10 cellular contexts compared by ENCODE assay signal in genomic region chr3:9088431-9089353, GRCh38.
DNase-seq lines count a peak whose midpoint lies in the region; ATAC-seq and TF ChIP-seq lines count a peak whose summit lies in the region.
"Had no signal": no experiment of that assay in that cellular context is flagged by ENCODE, and none has a peak within 500 bp of the region (broad histone marks: within the 10 kb centered on the region; RNA-seq: fewer than 3 reads in every experiment).

No MANE protein-coding gene starts in this region.

- POLR2A ChIA-PET in HCT116 (lab: Charles Lee) = no interaction called here

- RAD21 ChIA-PET in HCT116 (lab: Charles Lee; ENCODE audit: low non-redundant PET in 1 of 2, low total read pairs in 2 of 2, uncharacterized antibody in 2 of 2, unreplicated experiment in 2 of 2) = no interaction called here

- H3K4me1 ChIP-seq in HCT116 (ENCODE audit: control insufficient read depth in 1 of 2, insufficient read depth in 2 of 2, low read length in 2 of 2) (peaks cover 0 to 4% of the 10 kb centered on the region in 2 experiments; a peak in 1 of 4 replicates), skeletal muscle tissue (ENCODE audit: control insufficient read depth in 3 of 3, insufficient read depth in 3 of 3, low read length in 3 of 3) (peaks cover 5 to 17% (median 5%) of the 10 kb centered on the region in 3 donors), esophagus squamous epithelium (peaks cover 9 to 17% (median 10%) of the 10 kb centered on the region in 3 donors)

- H4K20me1 ChIP-seq in HCT116 (ENCODE audit: insufficient read depth) = no peaks in the 10 kb centered on the region

- no peak for DNase-seq in HCT116 (ENCODE audit: low read depth, low spot score)
- DNase-seq in cardiac septum (ENCODE audit: low spot score) = peak; percentile 41
- DNase-seq in esophagus squamous epithelium (lab: John Stamatoyannopoulos, UW) = no peak
- no peak for DNase-seq in NCI-H82 (lab: John Stamatoyannopoulos, UW)
- no peak for DNase-seq in germinal center (ENCODE audit: low spot score)
- no peak for DNase-seq in KBM-7
- DNase-seq: NCI-H524 treated with DMSO at 0.1 percent for 48 hours had no signal

- in situ Hi-C loops in KBM-7 (cut with MboI; ENCODE audit: low pct_unique_long_range_greater_than_20kb, low sequenced_read_pairs) = no loop called here

- TF ChIP-seq RAD21 in HCT116 (IDR thresholded peaks at IDR 0.05; ENCODE audit: low read depth) = no peak

- H3K4me2 ChIP-seq in HCT116 (ENCODE audit: low read length) = no peak overlapping the region

- ATAC-seq in HCT116 = peak; percentile 58; the same call in 1 of the 2 replicates

- H3K27ac ChIP-seq in HCT116 (ENCODE audit: low read depth, low read length) = no peak overlapping the region
- H3K27ac ChIP-seq in angular gyrus (ENCODE audit: low read depth, low read length) = peak overlapping the region; percentile 84
- H3K27ac ChIP-seq in skeletal muscle tissue (ENCODE audit: low read depth, low read length) = peak overlapping the region; percentile 26
- peak overlapping the region in 2 of 4 donors; percentile 19 to 59 for H3K27ac ChIP-seq in esophagus squamous epithelium

- intact Hi-C loops in HCT116 (cut with micrococcal nuclease) = no loop called here
- intact Hi-C loops in cardiac septum (cut with DNase I) = no loop called here
- intact Hi-C loops in esophagus squamous epithelium (cut with DNase I) = no loop called here

- no TSS peak for BruUV-seq in HCT116 (replicated peaks; lab: Mats Ljungman, UMichigan)

- TF ChIP-seq POLR2A in HCT116 (IDR thresholded peaks at IDR 0.05; ENCODE audit: borderline replicate concordance, extremely low read depth, insufficient read depth, insufficient read length) (no peak), esophagus squamous epithelium (IDR thresholded peaks at IDR 0.05) (no peak)

- H3K36me3 ChIP-seq in HCT116 (ENCODE audit: control insufficient read depth in 1 of 2, insufficient read depth in 2 of 2, low read length in 2 of 2) (no peaks in the 10 kb centered on the region), skeletal muscle tissue (ENCODE audit: control insufficient read depth in 3 of 3, insufficient read depth in 3 of 3, low read length in 3 of 3) (no peaks in the 10 kb centered on the region), esophagus squamous epithelium (no peaks in the 10 kb centered on the region)

- H3K9ac ChIP-seq in HCT116 (ENCODE audit: low read length) (no peak overlapping the region), skeletal muscle tissue (ENCODE audit: low read depth in 1 of 3, low read length in 3 of 3) (no peak overlapping the region)

- no peaks in the 10 kb centered on the region for H3K79me2 ChIP-seq in HCT116 (ENCODE audit: insufficient read depth, low read length)

- H3K27me3 ChIP-seq in HCT116 (ENCODE audit: insufficient read depth, low read length) (no peaks in the 10 kb centered on the region), skeletal muscle tissue (ENCODE audit: control insufficient read depth in 3 of 3, insufficient read depth in 3 of 3, low read length in 3 of 3) (no peaks in the 10 kb centered on the region), esophagus squamous epithelium (no peaks in the 10 kb centered on the region)

- 20 to 33% methylated on average over 9 to 10 of the region's 12 CpGs for WGBS in esophagus squamous epithelium, 2 donors

- no peaks in the 10 kb centered on the region for H3K9me3 ChIP-seq in HCT116 (ENCODE audit: control insufficient read depth in 1 of 2, insufficient read depth in 1 of 2, low read depth in 1 of 2, low read length in 2 of 2)
- H3K9me3 ChIP-seq in skeletal muscle tissue (ENCODE audit: control insufficient read depth in 3 of 3, low read length in 3 of 3) = no peaks in the 10 kb centered on the region
- no peaks in the 10 kb centered on the region for H3K9me3 ChIP-seq in esophagus squamous epithelium

- CTCF ChIA-PET in HCT116 (lab: Charles Lee) = no interaction called here

- H3K4me3 ChIP-seq in HCT116 (replicated peaks in 1 of 2; ENCODE audit: low read depth in 1 of 2, low read length in 2 of 2) = no peak overlapping the region
- no peak overlapping the region for H3K4me3 ChIP-seq in skeletal muscle tissue (ENCODE audit: low read length in 3 of 3)
- H3K4me3 ChIP-seq in esophagus squamous epithelium = no peak overlapping the region
- H3K4me3 ChIP-seq: skin epidermis had no signal

- no peaks in the 10 kb centered on the region for H3K9me2 ChIP-seq in HCT116 (ENCODE audit: insufficient read depth)

- no peak overlapping the region for H2AFZ ChIP-seq in HCT116 (ENCODE audit: low read depth, low read length, poor library complexity, severe bottlenecking)

- TF ChIP-seq CTCF in HCT116 (IDR thresholded peaks at IDR 0.05 in 2 of 3, conservative IDR thresholded peaks at IDR 0.05 in 1 of 3; ENCODE audit: borderline replicate concordance in 1 of 3, insufficient read depth in 1 of 3, low read depth in 2 of 3, low read length in 2 of 3) = no peak
- TF ChIP-seq CTCF in esophagus squamous epithelium (IDR thresholded peaks at IDR 0.05) = no peak

TF ChIP-seq in HCT116, 20 proteins besides CTCF, POLR2A, EP300 and RAD21:
- TF ChIP-seq MAX (IDR thresholded peaks at IDR 0.05) (no peak), CBX3 (IDR thresholded peaks at IDR 0.05; ENCODE audit: low read depth) (no peak), SRF (IDR thresholded peaks at IDR 0.05; ENCODE audit: low read depth) (no peak), EGR1 (IDR thresholded peaks at IDR 0.05; ENCODE audit: low read depth) (no peak), TCF7L2 (IDR thresholded peaks at IDR 0.05; ENCODE audit: borderline replicate concordance, extremely low read depth, insufficient read depth, insufficient read length) (no peak), ATF3 (IDR thresholded peaks at IDR 0.05) (no peak), EZH2 (IDR thresholded peaks at IDR 0.05) (no peak)
